1 cellular context compared by ENCODE assay signal in the genomic region with DNA sequence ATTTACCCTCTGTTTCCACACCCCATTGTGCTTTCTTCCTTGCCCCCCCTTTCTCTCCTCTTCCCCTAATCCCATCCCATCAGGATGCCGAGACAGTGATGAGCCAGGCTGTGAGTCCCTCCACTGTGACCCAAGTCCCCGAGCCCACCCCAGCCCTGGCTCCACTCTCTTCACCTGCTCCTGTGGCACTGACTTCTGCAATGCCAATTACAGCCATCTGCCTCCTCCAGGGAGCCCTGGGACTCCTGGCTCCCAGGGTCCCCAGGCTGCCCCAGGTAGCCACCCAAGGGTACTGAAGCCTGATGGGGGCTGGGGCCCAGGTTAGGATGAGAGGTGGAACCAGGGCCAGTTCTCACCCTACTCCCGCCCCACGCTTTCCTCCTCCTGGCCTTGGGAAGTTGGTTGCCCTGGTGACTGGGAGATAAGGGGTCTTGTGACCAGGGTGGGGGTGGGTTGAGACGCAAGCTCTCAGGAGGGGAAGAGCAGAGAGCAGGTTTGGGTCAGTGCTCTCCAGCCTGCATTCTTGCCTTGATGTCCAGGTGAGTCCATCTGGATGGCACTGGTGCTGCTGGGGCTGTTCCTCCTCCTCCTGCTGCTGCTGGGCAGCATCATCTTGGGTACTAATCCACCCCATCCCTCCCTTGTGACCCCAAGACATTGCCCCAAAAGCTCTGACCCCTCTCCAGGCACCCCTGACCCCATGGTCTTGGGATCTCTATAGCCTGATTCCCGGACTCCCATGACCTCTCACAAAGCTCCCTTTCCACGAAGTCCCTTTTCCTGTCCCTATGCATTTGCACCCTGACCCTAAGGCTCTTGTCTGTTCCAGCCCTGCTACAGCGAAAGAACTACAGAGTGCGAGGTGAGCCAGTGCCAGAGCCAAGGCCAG.
TF ChIP-seq lines count a peak whose summit lies in the region.

No MANE protein-coding gene starts in this region.

TF ChIP-seq in HepG2, 621 proteins besides CTCF, POLR2A, EP300 and RAD21:
- TF ChIP-seq, protein P1, sequence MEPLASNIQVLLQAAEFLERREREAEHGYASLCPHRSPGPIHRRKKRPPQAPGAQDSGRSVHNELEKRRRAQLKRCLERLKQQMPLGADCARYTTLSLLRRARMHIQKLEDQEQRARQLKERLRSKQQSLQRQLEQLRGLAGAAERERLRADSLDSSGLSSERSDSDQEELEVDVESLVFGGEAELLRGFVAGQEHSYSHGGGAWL (CRISPR knock-in tag; IDR thresholded peaks at IDR 0.05) = no peak
- TF ChIP-seq HDAC1 (CRISPR knock-in tag; IDR thresholded peaks at IDR 0.05) = no peak
- TF ChIP-seq, protein P2, sequence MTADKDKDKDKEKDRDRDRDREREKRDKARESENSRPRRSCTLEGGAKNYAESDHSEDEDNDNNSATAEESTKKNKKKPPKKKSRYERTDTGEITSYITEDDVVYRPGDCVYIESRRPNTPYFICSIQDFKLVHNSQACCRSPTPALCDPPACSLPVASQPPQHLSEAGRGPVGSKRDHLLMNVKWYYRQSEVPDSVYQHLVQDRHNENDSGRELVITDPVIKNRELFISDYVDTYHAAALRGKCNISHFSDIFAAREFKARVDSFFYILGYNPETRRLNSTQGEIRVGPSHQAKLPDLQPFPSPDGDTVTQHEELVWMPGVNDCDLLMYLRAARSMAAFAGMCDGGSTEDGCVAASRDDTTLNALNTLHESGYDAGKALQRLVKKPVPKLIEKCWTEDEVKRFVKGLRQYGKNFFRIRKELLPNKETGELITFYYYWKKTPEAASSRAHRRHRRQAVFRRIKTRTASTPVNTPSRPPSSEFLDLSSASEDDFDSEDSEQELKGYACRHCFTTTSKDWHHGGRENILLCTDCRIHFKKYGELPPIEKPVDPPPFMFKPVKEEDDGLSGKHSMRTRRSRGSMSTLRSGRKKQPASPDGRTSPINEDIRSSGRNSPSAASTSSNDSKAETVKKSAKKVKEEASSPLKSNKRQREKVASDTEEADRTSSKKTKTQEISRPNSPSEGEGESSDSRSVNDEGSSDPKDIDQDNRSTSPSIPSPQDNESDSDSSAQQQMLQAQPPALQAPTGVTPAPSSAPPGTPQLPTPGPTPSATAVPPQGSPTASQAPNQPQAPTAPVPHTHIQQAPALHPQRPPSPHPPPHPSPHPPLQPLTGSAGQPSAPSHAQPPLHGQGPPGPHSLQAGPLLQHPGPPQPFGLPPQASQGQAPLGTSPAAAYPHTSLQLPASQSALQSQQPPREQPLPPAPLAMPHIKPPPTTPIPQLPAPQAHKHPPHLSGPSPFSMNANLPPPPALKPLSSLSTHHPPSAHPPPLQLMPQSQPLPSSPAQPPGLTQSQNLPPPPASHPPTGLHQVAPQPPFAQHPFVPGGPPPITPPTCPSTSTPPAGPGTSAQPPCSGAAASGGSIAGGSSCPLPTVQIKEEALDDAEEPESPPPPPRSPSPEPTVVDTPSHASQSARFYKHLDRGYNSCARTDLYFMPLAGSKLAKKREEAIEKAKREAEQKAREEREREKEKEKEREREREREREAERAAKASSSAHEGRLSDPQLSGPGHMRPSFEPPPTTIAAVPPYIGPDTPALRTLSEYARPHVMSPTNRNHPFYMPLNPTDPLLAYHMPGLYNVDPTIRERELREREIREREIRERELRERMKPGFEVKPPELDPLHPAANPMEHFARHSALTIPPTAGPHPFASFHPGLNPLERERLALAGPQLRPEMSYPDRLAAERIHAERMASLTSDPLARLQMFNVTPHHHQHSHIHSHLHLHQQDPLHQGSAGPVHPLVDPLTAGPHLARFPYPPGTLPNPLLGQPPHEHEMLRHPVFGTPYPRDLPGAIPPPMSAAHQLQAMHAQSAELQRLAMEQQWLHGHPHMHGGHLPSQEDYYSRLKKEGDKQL (CRISPR knock-in tag; IDR thresholded peaks at IDR 0.05; ENCODE audit: low read depth) = no peak
- TF ChIP-seq ZNF510 (CRISPR knock-in tag; IDR thresholded peaks at IDR 0.05; ENCODE audit: low read depth) = no peak
- TF ChIP-seq, protein P3, sequence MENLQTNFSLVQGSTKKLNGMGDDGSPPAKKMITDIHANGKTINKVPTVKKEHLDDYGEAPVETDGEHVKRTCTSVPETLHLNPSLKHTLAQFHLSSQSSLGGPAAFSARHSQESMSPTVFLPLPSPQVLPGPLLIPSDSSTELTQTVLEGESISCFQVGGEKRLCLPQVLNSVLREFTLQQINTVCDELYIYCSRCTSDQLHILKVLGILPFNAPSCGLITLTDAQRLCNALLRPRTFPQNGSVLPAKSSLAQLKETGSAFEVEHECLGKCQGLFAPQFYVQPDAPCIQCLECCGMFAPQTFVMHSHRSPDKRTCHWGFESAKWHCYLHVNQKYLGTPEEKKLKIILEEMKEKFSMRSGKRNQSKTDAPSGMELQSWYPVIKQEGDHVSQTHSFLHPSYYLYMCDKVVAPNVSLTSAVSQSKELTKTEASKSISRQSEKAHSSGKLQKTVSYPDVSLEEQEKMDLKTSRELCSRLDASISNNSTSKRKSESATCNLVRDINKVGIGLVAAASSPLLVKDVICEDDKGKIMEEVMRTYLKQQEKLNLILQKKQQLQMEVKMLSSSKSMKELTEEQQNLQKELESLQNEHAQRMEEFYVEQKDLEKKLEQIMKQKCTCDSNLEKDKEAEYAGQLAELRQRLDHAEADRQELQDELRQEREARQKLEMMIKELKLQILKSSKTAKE (CRISPR knock-in tag; IDR thresholded peaks at IDR 0.05; ENCODE audit: borderline replicate concordance) = no peak
- TF ChIP-seq GPN1 (CRISPR knock-in tag; IDR thresholded peaks at IDR 0.05; ENCODE audit: borderline replicate concordance) = no peak
- TF ChIP-seq, protein P4, sequence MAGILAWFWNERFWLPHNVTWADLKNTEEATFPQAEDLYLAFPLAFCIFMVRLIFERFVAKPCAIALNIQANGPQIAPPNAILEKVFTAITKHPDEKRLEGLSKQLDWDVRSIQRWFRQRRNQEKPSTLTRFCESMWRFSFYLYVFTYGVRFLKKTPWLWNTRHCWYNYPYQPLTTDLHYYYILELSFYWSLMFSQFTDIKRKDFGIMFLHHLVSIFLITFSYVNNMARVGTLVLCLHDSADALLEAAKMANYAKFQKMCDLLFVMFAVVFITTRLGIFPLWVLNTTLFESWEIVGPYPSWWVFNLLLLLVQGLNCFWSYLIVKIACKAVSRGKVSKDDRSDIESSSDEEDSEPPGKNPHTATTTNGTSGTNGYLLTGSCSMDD (CRISPR knock-in tag; IDR thresholded peaks at IDR 0.05) = no peak
- TF ChIP-seq, protein P5, sequence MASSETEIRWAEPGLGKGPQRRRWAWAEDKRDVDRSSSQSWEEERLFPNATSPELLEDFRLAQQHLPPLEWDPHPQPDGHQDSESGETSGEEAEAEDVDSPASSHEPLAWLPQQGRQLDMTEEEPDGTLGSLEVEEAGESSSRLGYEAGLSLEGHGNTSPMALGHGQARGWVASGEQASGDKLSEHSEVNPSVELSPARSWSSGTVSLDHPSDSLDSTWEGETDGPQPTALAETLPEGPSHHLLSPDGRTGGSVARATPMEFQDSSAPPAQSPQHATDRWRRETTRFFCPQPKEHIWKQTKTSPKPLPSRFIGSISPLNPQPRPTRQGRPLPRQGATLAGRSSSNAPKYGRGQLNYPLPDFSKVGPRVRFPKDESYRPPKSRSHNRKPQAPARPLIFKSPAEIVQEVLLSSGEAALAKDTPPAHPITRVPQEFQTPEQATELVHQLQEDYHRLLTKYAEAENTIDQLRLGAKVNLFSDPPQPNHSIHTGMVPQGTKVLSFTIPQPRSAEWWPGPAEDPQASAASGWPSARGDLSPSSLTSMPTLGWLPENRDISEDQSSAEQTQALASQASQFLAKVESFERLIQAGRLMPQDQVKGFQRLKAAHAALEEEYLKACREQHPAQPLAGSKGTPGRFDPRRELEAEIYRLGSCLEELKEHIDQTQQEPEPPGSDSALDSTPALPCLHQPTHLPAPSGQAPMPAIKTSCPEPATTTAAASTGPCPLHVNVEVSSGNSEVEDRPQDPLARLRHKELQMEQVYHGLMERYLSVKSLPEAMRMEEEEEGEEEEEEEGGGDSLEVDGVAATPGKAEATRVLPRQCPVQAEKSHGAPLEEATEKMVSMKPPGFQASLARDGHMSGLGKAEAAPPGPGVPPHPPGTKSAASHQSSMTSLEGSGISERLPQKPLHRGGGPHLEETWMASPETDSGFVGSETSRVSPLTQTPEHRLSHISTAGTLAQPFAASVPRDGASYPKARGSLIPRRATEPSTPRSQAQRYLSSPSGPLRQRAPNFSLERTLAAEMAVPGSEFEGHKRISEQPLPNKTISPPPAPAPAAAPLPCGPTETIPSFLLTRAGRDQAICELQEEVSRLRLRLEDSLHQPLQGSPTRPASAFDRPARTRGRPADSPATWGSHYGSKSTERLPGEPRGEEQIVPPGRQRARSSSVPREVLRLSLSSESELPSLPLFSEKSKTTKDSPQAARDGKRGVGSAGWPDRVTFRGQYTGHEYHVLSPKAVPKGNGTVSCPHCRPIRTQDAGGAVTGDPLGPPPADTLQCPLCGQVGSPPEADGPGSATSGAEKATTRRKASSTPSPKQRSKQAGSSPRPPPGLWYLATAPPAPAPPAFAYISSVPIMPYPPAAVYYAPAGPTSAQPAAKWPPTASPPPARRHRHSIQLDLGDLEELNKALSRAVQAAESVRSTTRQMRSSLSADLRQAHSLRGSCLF (CRISPR knock-in tag; IDR thresholded peaks at IDR 0.05; ENCODE audit: borderline replicate concordance) = no peak
- no peak for TF ChIP-seq GATAD2A (CRISPR knock-in tag; IDR thresholded peaks at IDR 0.05)
- TF ChIP-seq TBL1XR1 (IDR thresholded peaks at IDR 0.05; ENCODE audit: borderline replicate concordance, low read length, partially characterized antibody) = no peak
TF ChIP-seq in HepG2: peak in this region for 0.
